In the genomic region with DNA sequence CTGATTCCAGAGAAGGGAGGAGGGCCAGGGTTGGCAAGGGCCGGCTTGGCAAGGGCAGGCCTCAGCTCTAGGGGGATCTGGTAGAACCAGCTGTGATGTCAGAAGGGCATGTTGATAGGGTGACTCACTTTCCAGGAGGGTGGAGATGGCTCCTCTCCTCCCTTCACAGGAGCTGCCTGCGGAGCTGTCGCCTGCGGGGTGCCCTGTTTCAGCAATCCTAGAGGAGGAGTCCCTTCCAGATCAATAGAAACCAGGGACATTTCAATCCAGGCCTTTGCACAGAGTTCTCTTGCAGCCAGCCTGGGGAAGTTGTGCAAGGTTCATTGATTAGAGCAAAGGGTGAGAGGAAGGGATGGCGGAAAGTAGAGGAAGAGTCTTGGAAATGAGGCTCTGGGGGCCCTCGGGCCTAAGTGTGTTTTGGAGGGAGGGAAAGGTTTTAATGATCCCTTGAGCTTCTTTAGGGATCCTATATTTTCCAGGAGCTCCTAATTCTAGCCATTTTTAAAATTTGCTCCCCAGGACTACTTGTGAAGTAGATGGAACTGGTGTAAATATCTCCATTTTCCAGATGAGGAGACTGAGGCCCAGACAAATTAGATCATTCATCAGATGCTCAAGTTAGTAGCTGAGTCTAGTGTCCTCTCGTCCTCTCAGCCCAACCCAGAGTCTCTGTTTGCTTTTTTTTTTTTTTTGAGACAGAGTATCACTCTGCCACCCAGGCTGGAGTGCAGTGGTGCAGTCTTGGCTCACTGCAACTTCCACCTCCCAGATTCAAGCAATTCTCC, we compare ENCODE assay signal across 1 cellular context.
TF ChIP-seq lines count a peak whose summit lies in the region.

No MANE protein-coding gene starts in this region.

TF ChIP-seq in HepG2, 621 proteins besides CTCF, POLR2A, EP300 and RAD21 (continued from another document and continues in another):
- TF ChIP-seq, protein P1, sequence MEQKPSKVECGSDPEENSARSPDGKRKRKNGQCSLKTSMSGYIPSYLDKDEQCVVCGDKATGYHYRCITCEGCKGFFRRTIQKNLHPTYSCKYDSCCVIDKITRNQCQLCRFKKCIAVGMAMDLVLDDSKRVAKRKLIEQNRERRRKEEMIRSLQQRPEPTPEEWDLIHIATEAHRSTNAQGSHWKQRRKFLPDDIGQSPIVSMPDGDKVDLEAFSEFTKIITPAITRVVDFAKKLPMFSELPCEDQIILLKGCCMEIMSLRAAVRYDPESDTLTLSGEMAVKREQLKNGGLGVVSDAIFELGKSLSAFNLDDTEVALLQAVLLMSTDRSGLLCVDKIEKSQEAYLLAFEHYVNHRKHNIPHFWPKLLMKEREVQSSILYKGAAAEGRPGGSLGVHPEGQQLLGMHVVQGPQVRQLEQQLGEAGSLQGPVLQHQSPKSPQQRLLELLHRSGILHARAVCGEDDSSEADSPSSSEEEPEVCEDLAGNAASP (CRISPR knock-in tag; IDR thresholded peaks at IDR 0.05; ENCODE audit: borderline replicate concordance), result no peak
- TF ChIP-seq NFYC (CRISPR knock-in tag; IDR thresholded peaks at IDR 0.05) (no peak), PHF21A (CRISPR knock-in tag; IDR thresholded peaks at IDR 0.05) (peak; percentile 62; the same call in 1 of the 2 replicates), ZNF570 (CRISPR knock-in tag; IDR thresholded peaks at IDR 0.05; ENCODE audit: borderline replicate concordance) (no peak), DPF2 (CRISPR knock-in tag; IDR thresholded peaks at IDR 0.05; ENCODE audit: borderline replicate concordance, low read depth) (0 out of 2 replicates have a peak, but pooled peaks have one; percentile 65), RARA (CRISPR knock-in tag; IDR thresholded peaks at IDR 0.05) (peak; percentile 44; the same call in 1 of the 2 replicates), ZNF121 (CRISPR knock-in tag; IDR thresholded peaks at IDR 0.05) (no peak), ZBTB20 (CRISPR knock-in tag; IDR thresholded peaks at IDR 0.05; ENCODE audit: borderline replicate concordance, low read depth) (no peak), ZNF780A (CRISPR knock-in tag; IDR thresholded peaks at IDR 0.05) (no peak), ZNF678 (CRISPR knock-in tag; IDR thresholded peaks at IDR 0.05) (no peak), SATB2 (CRISPR knock-in tag; IDR thresholded peaks at IDR 0.05) (no peak), ETV5 (CRISPR knock-in tag; IDR thresholded peaks at IDR 0.05; ENCODE audit: borderline replicate concordance) (peak; percentile 83; the same call in 1 of the 2 replicates), RFX3 (CRISPR knock-in tag; IDR thresholded peaks at IDR 0.05) (no peak), ZNF101 (CRISPR knock-in tag; IDR thresholded peaks at IDR 0.05; ENCODE audit: borderline replicate concordance, low read depth) (no peak), KLF13 (CRISPR knock-in tag; IDR thresholded peaks at IDR 0.05) (no peak), HNRNPL (IDR thresholded peaks at IDR 0.05; ENCODE audit: low read depth, low read length) (no peak), TAF15 (IDR thresholded peaks at IDR 0.05; ENCODE audit: low read depth, low read length, poor library complexity, severe bottlenecking) (no peak), HMGA1 (CRISPR knock-in tag; conservative IDR thresholded peaks at IDR 0.05) (no peak), ELF3 (CRISPR knock-in tag; IDR thresholded peaks at IDR 0.05) (no peak), KLF6 (CRISPR knock-in tag; IDR thresholded peaks at IDR 0.05) (0 out of 2 replicates have a peak, but pooled peaks have one; percentile 53), ZFP82 (CRISPR knock-in tag; IDR thresholded peaks at IDR 0.05; ENCODE audit: borderline replicate concordance) (no peak), ZBTB8A (CRISPR knock-in tag; IDR thresholded peaks at IDR 0.05; ENCODE audit: borderline replicate concordance, low read depth) (no peak), SUZ12 (IDR thresholded peaks at IDR 0.05; ENCODE audit: low read depth, low read length) (no peak), CREB1 (IDR thresholded peaks at IDR 0.05) (peak; percentile 34), CREB1 (CRISPR knock-in tag; IDR thresholded peaks at IDR 0.05) (peak; percentile 60; the same call in 1 of the 2 replicates)
- TF ChIP-seq, protein P2, sequence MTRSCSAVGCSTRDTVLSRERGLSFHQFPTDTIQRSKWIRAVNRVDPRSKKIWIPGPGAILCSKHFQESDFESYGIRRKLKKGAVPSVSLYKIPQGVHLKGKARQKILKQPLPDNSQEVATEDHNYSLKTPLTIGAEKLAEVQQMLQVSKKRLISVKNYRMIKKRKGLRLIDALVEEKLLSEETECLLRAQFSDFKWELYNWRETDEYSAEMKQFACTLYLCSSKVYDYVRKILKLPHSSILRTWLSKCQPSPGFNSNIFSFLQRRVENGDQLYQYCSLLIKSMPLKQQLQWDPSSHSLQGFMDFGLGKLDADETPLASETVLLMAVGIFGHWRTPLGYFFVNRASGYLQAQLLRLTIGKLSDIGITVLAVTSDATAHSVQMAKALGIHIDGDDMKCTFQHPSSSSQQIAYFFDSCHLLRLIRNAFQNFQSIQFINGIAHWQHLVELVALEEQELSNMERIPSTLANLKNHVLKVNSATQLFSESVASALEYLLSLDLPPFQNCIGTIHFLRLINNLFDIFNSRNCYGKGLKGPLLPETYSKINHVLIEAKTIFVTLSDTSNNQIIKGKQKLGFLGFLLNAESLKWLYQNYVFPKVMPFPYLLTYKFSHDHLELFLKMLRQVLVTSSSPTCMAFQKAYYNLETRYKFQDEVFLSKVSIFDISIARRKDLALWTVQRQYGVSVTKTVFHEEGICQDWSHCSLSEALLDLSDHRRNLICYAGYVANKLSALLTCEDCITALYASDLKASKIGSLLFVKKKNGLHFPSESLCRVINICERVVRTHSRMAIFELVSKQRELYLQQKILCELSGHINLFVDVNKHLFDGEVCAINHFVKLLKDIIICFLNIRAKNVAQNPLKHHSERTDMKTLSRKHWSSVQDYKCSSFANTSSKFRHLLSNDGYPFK (CRISPR knock-in tag; IDR thresholded peaks at IDR 0.05; ENCODE audit: borderline replicate concordance), result no peak
- TF ChIP-seq, protein P3, sequence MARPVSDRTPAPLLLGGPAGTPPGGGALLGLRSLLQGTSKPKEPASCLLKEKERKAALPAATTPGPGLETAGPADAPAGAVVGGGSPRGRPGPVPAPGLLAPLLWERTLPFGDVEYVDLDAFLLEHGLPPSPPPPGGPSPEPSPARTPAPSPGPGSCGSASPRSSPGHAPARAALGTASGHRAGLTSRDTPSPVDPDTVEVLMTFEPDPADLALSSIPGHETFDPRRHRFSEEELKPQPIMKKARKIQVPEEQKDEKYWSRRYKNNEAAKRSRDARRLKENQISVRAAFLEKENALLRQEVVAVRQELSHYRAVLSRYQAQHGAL (CRISPR knock-in tag; IDR thresholded peaks at IDR 0.05; ENCODE audit: not compliant biosample characterization), result no peak
- TF ChIP-seq, protein P4, sequence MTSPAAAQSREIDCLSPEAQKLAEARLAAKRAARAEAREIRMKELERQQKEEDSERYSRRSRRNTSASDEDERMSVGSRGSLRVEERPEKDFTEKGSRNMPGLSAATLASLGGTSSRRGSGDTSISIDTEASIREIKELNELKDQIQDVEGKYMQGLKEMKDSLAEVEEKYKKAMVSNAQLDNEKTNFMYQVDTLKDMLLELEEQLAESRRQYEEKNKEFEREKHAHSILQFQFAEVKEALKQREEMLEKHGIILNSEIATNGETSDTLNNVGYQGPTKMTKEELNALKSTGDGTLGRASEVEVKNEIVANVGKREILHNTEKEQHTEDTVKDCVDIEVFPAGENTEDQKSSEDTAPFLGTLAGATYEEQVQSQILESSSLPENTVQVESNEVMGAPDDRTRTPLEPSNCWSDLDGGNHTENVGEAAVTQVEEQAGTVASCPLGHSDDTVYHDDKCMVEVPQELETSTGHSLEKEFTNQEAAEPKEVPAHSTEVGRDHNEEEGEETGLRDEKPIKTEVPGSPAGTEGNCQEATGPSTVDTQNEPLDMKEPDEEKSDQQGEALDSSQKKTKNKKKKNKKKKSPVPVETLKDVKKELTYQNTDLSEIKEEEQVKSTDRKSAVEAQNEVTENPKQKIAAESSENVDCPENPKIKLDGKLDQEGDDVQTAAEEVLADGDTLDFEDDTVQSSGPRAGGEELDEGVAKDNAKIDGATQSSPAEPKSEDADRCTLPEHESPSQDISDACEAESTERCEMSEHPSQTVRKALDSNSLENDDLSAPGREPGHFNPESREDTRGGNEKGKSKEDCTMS (CRISPR knock-in tag; conservative IDR thresholded peaks at IDR 0.05), result no peak
- TF ChIP-seq, protein P5, sequence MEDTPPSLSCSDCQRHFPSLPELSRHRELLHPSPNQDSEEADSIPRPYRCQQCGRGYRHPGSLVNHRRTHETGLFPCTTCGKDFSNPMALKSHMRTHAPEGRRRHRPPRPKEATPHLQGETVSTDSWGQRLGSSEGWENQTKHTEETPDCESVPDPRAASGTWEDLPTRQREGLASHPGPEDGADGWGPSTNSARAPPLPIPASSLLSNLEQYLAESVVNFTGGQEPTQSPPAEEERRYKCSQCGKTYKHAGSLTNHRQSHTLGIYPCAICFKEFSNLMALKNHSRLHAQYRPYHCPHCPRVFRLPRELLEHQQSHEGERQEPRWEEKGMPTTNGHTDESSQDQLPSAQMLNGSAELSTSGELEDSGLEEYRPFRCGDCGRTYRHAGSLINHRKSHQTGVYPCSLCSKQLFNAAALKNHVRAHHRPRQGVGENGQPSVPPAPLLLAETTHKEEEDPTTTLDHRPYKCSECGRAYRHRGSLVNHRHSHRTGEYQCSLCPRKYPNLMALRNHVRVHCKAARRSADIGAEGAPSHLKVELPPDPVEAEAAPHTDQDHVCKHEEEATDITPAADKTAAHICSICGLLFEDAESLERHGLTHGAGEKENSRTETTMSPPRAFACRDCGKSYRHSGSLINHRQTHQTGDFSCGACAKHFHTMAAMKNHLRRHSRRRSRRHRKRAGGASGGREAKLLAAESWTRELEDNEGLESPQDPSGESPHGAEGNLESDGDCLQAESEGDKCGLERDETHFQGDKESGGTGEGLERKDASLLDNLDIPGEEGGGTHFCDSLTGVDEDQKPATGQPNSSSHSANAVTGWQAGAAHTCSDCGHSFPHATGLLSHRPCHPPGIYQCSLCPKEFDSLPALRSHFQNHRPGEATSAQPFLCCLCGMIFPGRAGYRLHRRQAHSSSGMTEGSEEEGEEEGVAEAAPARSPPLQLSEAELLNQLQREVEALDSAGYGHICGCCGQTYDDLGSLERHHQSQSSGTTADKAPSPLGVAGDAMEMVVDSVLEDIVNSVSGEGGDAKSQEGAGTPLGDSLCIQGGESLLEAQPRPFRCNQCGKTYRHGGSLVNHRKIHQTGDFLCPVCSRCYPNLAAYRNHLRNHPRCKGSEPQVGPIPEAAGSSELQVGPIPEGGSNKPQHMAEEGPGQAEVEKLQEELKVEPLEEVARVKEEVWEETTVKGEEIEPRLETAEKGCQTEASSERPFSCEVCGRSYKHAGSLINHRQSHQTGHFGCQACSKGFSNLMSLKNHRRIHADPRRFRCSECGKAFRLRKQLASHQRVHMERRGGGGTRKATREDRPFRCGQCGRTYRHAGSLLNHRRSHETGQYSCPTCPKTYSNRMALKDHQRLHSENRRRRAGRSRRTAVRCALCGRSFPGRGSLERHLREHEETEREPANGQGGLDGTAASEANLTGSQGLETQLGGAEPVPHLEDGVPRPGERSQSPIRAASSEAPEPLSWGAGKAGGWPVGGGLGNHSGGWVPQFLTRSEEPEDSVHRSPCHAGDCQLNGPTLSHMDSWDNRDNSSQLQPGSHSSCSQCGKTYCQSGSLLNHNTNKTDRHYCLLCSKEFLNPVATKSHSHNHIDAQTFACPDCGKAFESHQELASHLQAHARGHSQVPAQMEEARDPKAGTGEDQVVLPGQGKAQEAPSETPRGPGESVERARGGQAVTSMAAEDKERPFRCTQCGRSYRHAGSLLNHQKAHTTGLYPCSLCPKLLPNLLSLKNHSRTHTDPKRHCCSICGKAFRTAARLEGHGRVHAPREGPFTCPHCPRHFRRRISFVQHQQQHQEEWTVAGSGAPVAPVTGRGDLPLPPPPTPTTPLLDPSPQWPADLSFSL (CRISPR knock-in tag; IDR thresholded peaks at IDR 0.05), result no peak
- TF ChIP-seq, protein P6, sequence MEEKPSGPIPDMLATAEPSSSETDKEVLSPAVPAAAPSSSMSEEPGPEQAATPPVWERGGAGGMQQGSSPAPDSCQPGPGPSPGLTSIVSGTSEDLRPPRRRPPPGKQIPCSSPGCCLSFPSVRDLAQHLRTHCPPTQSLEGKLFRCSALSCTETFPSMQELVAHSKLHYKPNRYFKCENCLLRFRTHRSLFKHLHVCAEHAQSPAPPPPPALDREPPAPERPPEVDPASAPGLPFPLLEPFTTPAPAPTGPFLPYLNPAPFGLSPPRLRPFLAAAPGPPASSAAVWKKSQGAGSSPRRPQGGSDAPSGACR (CRISPR knock-in tag; IDR thresholded peaks at IDR 0.05), result 0 out of 2 replicates have a peak, but pooled peaks have one; percentile 47
- TF ChIP-seq, protein P7, sequence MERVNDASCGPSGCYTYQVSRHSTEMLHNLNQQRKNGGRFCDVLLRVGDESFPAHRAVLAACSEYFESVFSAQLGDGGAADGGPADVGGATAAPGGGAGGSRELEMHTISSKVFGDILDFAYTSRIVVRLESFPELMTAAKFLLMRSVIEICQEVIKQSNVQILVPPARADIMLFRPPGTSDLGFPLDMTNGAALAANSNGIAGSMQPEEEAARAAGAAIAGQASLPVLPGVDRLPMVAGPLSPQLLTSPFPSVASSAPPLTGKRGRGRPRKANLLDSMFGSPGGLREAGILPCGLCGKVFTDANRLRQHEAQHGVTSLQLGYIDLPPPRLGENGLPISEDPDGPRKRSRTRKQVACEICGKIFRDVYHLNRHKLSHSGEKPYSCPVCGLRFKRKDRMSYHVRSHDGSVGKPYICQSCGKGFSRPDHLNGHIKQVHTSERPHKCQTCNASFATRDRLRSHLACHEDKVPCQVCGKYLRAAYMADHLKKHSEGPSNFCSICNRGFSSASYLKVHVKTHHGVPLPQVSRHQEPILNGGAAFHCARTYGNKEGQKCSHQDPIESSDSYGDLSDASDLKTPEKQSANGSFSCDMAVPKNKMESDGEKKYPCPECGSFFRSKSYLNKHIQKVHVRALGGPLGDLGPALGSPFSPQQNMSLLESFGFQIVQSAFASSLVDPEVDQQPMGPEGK (CRISPR knock-in tag; IDR thresholded peaks at IDR 0.05), result no peak; the same call in 1 of the 2 replicates
- TF ChIP-seq, protein P8, sequence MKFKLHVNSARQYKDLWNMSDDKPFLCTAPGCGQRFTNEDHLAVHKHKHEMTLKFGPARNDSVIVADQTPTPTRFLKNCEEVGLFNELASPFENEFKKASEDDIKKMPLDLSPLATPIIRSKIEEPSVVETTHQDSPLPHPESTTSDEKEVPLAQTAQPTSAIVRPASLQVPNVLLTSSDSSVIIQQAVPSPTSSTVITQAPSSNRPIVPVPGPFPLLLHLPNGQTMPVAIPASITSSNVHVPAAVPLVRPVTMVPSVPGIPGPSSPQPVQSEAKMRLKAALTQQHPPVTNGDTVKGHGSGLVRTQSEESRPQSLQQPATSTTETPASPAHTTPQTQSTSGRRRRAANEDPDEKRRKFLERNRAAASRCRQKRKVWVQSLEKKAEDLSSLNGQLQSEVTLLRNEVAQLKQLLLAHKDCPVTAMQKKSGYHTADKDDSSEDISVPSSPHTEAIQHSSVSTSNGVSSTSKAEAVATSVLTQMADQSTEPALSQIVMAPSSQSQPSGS (CRISPR knock-in tag; IDR thresholded peaks at IDR 0.05), result no peak
